ENCODE assay signal across 27 cellular contexts in the genomic region with DNA sequence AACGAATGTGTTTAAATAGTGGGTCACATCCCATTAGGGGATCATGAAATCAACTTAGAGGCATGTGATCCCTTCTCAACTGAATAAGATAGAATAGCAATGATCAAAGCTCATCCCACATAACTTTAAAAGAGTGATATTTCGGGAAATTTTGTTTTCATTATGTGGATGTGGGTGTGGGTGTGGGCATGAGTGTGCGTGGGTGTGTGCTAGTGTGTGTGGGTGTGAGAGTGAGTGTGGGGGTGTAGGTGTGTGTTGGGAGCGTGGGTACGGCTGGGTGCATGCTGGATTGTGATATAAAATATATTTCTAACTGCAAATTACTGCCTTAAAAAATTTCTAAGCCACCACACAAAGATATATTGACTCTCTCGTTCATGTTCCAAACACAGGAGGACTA. TPM values are rescaled to one million over a fixed set of nuclear protein-coding genes. Genes with fewer than 3 reads are reported as not detected.
"Had no signal": no experiment of that assay in that cellular context is flagged by ENCODE, and none has a peak within 500 bp of the region (broad histone marks: within the 10 kb centered on the region; RNA-seq: fewer than 3 reads in every experiment).

No MANE protein-coding gene starts in this region.

- H3K79me2 ChIP-seq: parathyroid adenoma had no signal

- H3K9ac ChIP-seq: parathyroid adenoma had no signal

- H3K4me3 ChIP-seq: adrenal gland, left ventricle myocardium inferior, lung, psoas muscle had no signal

- H3K36me3 ChIP-seq: adrenal gland, left ventricle myocardium inferior, WERI-Rb-1 had no signal

- H2AFZ ChIP-seq: parathyroid adenoma had no signal

- ATAC-seq: activated CD4-positive, CD25-positive, alpha-beta regulatory T cell treated with anti-CD3 and anti-CD28 coated beads, Interleukin-2, amount 50 U/mL, for 24 hours; psoas muscle had no signal

- H3K27me3 ChIP-seq: adrenal gland had no signal

- H3K27ac ChIP-seq: adrenal gland, left ventricle myocardium inferior, parathyroid adenoma, psoas muscle, WERI-Rb-1 had no signal

- DNase-seq: activated CD4-positive, alpha-beta T cell treated with anti-CD3 and anti-CD28 coated beads for 48 hours; activated CD4-positive, alpha-beta T cell treated with anti-CD3 and anti-CD28 coated beads, Interleukin-2, amount 50 U/mL, for 48 hours; activated CD8-positive, alpha-beta memory T cell treated with anti-CD3 and anti-CD28 coated beads for 24 hours; activated effector memory CD4-positive, alpha-beta T cell treated with Interleukin-2 at 50 U/mL for 16 hours; activated naive CD4-positive, alpha-beta T cell treated with Interleukin-2 at 50 U/mL for 16 hours; adrenal gland; aorta; cortex of kidney; glutamatergic neuron; left ventricle myocardium inferior; naive B cell; nucleus accumbens; psoas muscle; stimulated activated CD4-positive, alpha-beta T cell treated with anti-CD3 and anti-CD28 coated beads, Interleukin-2, amount 100 ng/mL, for 48 hours; stimulated activated naive CD4-positive, alpha-beta T cell treated with Interleukin-2 at 50 U/mL for 16 hours; SW 1271; trophoblast cell had no signal

- H3K9me3 ChIP-seq: adrenal gland, left ventricle myocardium inferior, psoas muscle had no signal

- H3K4me1 ChIP-seq: adrenal gland, left ventricle myocardium inferior, parathyroid adenoma, psoas muscle had no signal

RNA-seq across cellular contexts. Expression of a gene that starts 15.9 kb away (rescaled TPM):
- total RNA-seq: aorta, chondrocyte, endothelial cell of umbilical vein, left ventricle myocardium inferior, lung, mucosa of gallbladder, temporal lobe had no signal
- polyA plus RNA-seq: aorta, endothelial cell of umbilical vein, esophagus, lung, neural cell had no signal
